In the genomic region with DNA sequence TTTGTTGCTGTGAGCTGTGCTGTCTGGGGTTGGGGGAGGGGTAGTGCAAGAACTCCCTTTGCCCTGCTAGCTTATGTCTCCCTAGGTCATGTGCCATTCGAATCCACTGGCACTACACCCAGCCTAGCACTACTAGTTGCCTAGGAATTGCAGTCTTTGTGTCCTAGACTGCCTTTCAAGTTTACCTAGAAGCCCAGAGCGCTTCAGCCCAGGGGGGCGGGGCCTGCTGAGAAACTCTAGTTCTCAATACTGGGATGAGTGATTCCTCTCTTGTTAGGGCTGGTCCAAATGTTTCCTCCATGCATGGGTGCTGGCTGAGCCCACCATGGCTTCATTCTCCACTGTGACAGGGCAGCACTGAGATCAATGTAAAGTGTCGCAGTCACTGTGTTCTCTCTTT, we compare ENCODE assay signal across 1 cellular context.
TF ChIP-seq lines count a peak whose summit lies in the region.

No MANE protein-coding gene starts in this region.

TF ChIP-seq in GM23338, 12 proteins besides CTCF, POLR2A, EP300 and RAD21 (continued from another document):
- TF ChIP-seq, protein P1, sequence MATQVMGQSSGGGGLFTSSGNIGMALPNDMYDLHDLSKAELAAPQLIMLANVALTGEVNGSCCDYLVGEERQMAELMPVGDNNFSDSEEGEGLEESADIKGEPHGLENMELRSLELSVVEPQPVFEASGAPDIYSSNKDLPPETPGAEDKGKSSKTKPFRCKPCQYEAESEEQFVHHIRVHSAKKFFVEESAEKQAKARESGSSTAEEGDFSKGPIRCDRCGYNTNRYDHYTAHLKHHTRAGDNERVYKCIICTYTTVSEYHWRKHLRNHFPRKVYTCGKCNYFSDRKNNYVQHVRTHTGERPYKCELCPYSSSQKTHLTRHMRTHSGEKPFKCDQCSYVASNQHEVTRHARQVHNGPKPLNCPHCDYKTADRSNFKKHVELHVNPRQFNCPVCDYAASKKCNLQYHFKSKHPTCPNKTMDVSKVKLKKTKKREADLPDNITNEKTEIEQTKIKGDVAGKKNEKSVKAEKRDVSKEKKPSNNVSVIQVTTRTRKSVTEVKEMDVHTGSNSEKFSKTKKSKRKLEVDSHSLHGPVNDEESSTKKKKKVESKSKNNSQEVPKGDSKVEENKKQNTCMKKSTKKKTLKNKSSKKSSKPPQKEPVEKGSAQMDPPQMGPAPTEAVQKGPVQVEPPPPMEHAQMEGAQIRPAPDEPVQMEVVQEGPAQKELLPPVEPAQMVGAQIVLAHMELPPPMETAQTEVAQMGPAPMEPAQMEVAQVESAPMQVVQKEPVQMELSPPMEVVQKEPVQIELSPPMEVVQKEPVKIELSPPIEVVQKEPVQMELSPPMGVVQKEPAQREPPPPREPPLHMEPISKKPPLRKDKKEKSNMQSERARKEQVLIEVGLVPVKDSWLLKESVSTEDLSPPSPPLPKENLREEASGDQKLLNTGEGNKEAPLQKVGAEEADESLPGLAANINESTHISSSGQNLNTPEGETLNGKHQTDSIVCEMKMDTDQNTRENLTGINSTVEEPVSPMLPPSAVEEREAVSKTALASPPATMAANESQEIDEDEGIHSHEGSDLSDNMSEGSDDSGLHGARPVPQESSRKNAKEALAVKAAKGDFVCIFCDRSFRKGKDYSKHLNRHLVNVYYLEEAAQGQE (IDR thresholded peaks at IDR 0.05; ENCODE audit: unreplicated experiment), result no peak
- TF ChIP-seq, protein P2, sequence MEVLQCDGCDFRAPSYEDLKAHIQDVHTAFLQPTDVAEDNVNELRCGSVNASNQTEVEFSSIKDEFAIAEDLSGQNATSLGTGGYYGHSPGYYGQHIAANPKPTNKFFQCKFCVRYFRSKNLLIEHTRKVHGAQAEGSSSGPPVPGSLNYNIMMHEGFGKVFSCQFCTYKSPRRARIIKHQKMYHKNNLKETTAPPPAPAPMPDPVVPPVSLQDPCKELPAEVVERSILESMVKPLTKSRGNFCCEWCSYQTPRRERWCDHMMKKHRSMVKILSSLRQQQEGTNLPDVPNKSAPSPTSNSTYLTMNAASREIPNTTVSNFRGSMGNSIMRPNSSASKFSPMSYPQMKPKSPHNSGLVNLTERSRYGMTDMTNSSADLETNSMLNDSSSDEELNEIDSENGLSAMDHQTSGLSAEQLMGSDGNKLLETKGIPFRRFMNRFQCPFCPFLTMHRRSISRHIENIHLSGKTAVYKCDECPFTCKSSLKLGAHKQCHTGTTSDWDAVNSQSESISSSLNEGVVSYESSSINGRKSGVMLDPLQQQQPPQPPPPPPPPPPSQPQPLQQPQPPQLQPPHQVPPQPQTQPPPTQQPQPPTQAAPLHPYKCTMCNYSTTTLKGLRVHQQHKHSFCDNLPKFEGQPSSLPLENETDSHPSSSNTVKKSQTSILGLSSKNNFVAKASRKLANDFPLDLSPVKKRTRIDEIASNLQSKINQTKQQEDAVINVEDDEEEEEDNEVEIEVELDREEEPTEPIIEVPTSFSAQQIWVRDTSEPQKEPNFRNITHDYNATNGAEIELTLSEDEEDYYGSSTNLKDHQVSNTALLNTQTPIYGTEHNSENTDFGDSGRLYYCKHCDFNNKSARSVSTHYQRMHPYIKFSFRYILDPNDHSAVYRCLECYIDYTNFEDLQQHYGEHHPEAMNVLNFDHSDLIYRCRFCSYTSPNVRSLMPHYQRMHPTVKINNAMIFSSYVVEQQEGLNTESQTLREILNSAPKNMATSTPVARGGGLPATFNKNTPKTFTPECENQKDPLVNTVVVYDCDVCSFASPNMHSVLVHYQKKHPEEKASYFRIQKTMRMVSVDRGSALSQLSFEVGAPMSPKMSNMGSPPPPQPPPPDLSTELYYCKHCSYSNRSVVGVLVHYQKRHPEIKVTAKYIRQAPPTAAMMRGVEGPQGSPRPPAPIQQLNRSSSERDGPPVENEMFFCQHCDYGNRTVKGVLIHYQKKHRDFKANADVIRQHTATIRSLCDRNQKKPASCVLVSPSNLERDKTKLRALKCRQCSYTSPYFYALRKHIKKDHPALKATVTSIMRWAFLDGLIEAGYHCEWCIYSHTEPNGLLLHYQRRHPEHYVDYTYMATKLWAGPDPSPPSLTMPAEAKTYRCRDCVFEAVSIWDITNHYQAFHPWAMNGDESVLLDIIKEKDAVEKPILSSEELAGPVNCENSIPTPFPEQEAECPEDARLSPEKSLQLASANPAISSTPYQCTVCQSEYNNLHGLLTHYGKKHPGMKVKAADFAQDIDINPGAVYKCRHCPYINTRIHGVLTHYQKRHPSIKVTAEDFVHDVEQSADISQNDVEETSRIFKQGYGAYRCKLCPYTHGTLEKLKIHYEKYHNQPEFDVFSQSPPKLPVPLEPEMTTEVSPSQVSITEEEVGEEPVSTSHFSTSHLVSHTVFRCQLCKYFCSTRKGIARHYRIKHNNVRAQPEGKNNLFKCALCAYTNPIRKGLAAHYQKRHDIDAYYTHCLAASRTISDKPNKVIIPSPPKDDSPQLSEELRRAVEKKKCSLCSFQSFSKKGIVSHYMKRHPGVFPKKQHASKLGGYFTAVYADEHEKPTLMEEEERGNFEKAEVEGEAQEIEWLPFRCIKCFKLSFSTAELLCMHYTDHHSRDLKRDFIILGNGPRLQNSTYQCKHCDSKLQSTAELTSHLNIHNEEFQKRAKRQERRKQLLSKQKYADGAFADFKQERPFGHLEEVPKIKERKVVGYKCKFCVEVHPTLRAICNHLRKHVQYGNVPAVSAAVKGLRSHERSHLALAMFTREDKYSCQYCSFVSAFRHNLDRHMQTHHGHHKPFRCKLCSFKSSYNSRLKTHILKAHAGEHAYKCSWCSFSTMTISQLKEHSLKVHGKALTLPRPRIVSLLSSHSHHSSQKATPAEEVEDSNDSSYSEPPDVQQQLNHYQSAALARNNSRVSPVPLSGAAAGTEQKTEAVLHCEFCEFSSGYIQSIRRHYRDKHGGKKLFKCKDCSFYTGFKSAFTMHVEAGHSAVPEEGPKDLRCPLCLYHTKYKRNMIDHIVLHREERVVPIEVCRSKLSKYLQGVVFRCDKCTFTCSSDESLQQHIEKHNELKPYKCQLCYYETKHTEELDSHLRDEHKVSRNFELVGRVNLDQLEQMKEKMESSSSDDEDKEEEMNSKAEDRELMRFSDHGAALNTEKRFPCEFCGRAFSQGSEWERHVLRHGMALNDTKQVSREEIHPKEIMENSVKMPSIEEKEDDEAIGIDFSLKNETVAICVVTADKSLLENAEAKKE (CRISPR knock-in tag; IDR thresholded peaks at IDR 0.05), result no peak
- TF ChIP-seq EZH2phosphoT487 (IDR thresholded peaks at IDR 0.05; ENCODE audit: unreplicated experiment) (no peak), EZH2 (IDR thresholded peaks at IDR 0.05; ENCODE audit: low read depth, unreplicated experiment) (no peak), JUNB (IDR thresholded peaks at IDR 0.05; ENCODE audit: unreplicated experiment) (no peak), POLR2AphosphoS5 (IDR thresholded peaks at IDR 0.05; ENCODE audit: low read depth) (no peak), ZNF331 (CRISPR knock-in tag; IDR thresholded peaks at IDR 0.05; ENCODE audit: low read depth) (no peak), ZNF114 (CRISPR knock-in tag; IDR thresholded peaks at IDR 0.05) (no peak)
- TF ChIP-seq, protein P3, sequence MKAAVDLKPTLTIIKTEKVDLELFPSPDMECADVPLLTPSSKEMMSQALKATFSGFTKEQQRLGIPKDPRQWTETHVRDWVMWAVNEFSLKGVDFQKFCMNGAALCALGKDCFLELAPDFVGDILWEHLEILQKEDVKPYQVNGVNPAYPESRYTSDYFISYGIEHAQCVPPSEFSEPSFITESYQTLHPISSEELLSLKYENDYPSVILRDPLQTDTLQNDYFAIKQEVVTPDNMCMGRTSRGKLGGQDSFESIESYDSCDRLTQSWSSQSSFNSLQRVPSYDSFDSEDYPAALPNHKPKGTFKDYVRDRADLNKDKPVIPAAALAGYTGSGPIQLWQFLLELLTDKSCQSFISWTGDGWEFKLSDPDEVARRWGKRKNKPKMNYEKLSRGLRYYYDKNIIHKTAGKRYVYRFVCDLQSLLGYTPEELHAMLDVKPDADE (IDR thresholded peaks at IDR 0.05), result no peak
